Comparison of ENCODE assay signal across 9 cellular contexts in genomic region chr20:4369798-4370124, GRCh38.
DNase-seq lines count a peak whose midpoint lies in the region; ATAC-seq and TF ChIP-seq lines count a peak whose summit lies in the region.
"Had no signal": no experiment of that assay in that cellular context is flagged by ENCODE, and none has a peak within 500 bp of the region (broad histone marks: within the 10 kb centered on the region; RNA-seq: fewer than 3 reads in every experiment).

No MANE protein-coding gene starts in this region.

- H4K20me1 ChIP-seq in OCI-LY7 (ENCODE audit: insufficient read depth, low read length) (no peaks in the 10 kb centered on the region), hepatocyte (ENCODE audit: insufficient read depth, poor library complexity, severe bottlenecking) (no peaks in the 10 kb centered on the region)

- H3K4me3 ChIP-seq in OCI-LY7 (ENCODE audit: low read depth, low read length, poor library complexity, severe bottlenecking): no peak overlapping the region
- no peak overlapping the region for H3K4me3 ChIP-seq in hepatocyte

- H3K4me1 Mint-ChIP-seq in activated naive CD8-positive, alpha-beta T cell treated with anti-CD3 and anti-CD28 coated beads, Interleukin-2, amount 10 ng/mL, durations not matched to agents 7 days and 5 days: peaks cover 31% of the 10 kb centered on the region

- H2AFZ ChIP-seq in OCI-LY7 (ENCODE audit: low read length) (no peak overlapping the region), hepatocyte (no peak overlapping the region)

- H3K4me3 Mint-ChIP-seq in activated naive CD8-positive, alpha-beta T cell treated with anti-CD3 and anti-CD28 coated beads, Interleukin-2, amount 10 ng/mL, durations not matched to agents 7 days and 5 days: peak overlapping the region; percentile 49

- intact Hi-C loops in OCI-LY7 (cut with micrococcal nuclease; ENCODE audit: unreplicated experiment): no loop called here

- H3K9me2 ChIP-seq in OCI-LY7 (ENCODE audit: insufficient read depth, low read length): no peaks in the 10 kb centered on the region
- H3K9me2 ChIP-seq in hepatocyte (replicated peaks; ENCODE audit: insufficient read depth): no peaks in the 10 kb centered on the region

- DNase-seq in activated CD8-positive, alpha-beta memory T cell treated with anti-CD3 and anti-CD28 coated beads for 48 hours (ENCODE audit: low read depth in 2 of 3, low spot score in 2 of 3): peak in 2 of 3 experiments; percentile 6
- DNase-seq in activated CD8-positive, alpha-beta memory T cell treated with anti-CD3 and anti-CD28 coated beads for 24 hours: no peak
- DNase-seq in OCI-LY7 (ENCODE audit: low spot score): peak; percentile 12
- peak; percentile 40 for DNase-seq in activated naive CD8-positive, alpha-beta T cell treated with anti-CD3 and anti-CD28 coated beads, Interleukin-2, amount 10 ng/mL, durations not matched to agents 7 days and 5 days
- peak; percentile 59 for DNase-seq in stimulated activated naive CD8-positive, alpha-beta T cell treated with anti-CD3 and anti-CD28 coated beads, Interleukin-15, Interleukin-2, amounts not matched to agents 100 U/mL and 50 U/mL, for 24 hours
- no peak for DNase-seq in occipital lobe (lab: John Stamatoyannopoulos, UW)
- no peak for DNase-seq in NCI-H2227 (lab: John Stamatoyannopoulos, UW; ENCODE audit: unreplicated experiment)
- DNase-seq in hepatocyte (ENCODE audit: low spot score): no peak
- DNase-seq: NK-92 treated with Interleukin-12 subunit alpha and Interleukin-12 subunit beta, amount 100 ng/mL, for 24 hours had no signal

- no TSS peak for BruUV-seq in OCI-LY7 (replicated peaks; lab: Mats Ljungman, UMichigan)

- CTCF ChIA-PET in OCI-LY7 (lab: Charles Lee; ENCODE audit: unreplicated experiment): no interaction called here

- H3K9me3 ChIP-seq in OCI-LY7 (ENCODE audit: low read length): no peaks in the 10 kb centered on the region
- H3K9me3 ChIP-seq in hepatocyte (ENCODE audit: low read depth): no peaks in the 10 kb centered on the region

- POLR2A ChIA-PET in OCI-LY7 (lab: Charles Lee): interaction anchor here (1.2 kb wide), 1 partner anchor 13 kb away, joined by 4 read pairs; no protein-coding TSS in a partner anchor
- POLR2A ChIA-PET in activated naive CD8-positive, alpha-beta T cell treated with anti-CD3 and anti-CD28 coated beads, Interleukin-2, amount 10 ng/mL, durations not matched to agents 7 days and 5 days (lab: Charles Lee): no interaction called here

- H3K27me3 ChIP-seq in hepatocyte: no peaks in the 10 kb centered on the region

- H3K79me2 ChIP-seq in OCI-LY7 (ENCODE audit: insufficient read depth, low read depth, low read length) (no peaks in the 10 kb centered on the region), hepatocyte (no peaks in the 10 kb centered on the region)

- peak; percentile 96 for ATAC-seq in activated naive CD8-positive, alpha-beta T cell treated with anti-CD3 and anti-CD28 coated beads, Interleukin-2, amount 10 ng/mL, durations not matched to agents 7 days and 5 days (ENCODE audit: low read depth)
- peak; percentile 80 for ATAC-seq in stimulated activated naive CD8-positive, alpha-beta T cell treated with anti-CD3 and anti-CD28 coated beads, Interleukin-15, Interleukin-2, amounts not matched to agents 100 U/mL and 50 U/mL, for 24 hours

- H3K27me3 Mint-ChIP-seq in activated naive CD8-positive, alpha-beta T cell treated with anti-CD3 and anti-CD28 coated beads, Interleukin-2, amount 10 ng/mL, durations not matched to agents 7 days and 5 days: peaks cover 2% of the 10 kb centered on the region

- TF ChIP-seq CTCF in OCI-LY7 (conservative IDR thresholded peaks at IDR 0.05; ENCODE audit: low read length) (no peak), hepatocyte (IDR thresholded peaks at IDR 0.05; ENCODE audit: poor library complexity) (no peak)

- H3K36me3 ChIP-seq in OCI-LY7 (ENCODE audit: insufficient read depth, low read length) (no peaks in the 10 kb centered on the region), hepatocyte (replicated peaks; ENCODE audit: insufficient read depth, low read depth) (no peaks in the 10 kb centered on the region)

- no peak overlapping the region for H3K4me2 ChIP-seq in OCI-LY7 (ENCODE audit: low read length)
- no peak overlapping the region for H3K4me2 ChIP-seq in hepatocyte

- peaks cover 19% of the 10 kb centered on the region for H3K36me3 Mint-ChIP-seq in activated naive CD8-positive, alpha-beta T cell treated with anti-CD3 and anti-CD28 coated beads, Interleukin-2, amount 10 ng/mL, durations not matched to agents 7 days and 5 days

- 90% methylated on average over 6 of the region's 6 CpGs for WGBS in hepatocyte (ENCODE audit: low lambda C conversion rate, missing lambda C conversion rate)

- H3K27ac ChIP-seq in OCI-LY7 (ENCODE audit: low read depth, low read length, poor library complexity, severe bottlenecking) (no peak overlapping the region), hepatocyte (no peak overlapping the region)

- peaks cover 8% of the 10 kb centered on the region for H3K9me3 Mint-ChIP-seq in activated naive CD8-positive, alpha-beta T cell treated with anti-CD3 and anti-CD28 coated beads, Interleukin-2, amount 10 ng/mL, durations not matched to agents 7 days and 5 days

- peak overlapping the region; percentile 89 for H3K27ac Mint-ChIP-seq in activated naive CD8-positive, alpha-beta T cell treated with anti-CD3 and anti-CD28 coated beads, Interleukin-2, amount 10 ng/mL, durations not matched to agents 7 days and 5 days

- H3K4me1 ChIP-seq in OCI-LY7 (ENCODE audit: insufficient read depth, low read length, poor library complexity, severe bottlenecking) (no peaks in the 10 kb centered on the region), hepatocyte (ENCODE audit: insufficient read depth) (no peaks in the 10 kb centered on the region)

Comparison
In these comparisons a context has a peak if more than half of its experiments do, and no peak if none do; other contexts are left out.
1. DNase-seq: peak in activated CD8-positive, alpha-beta memory T cell treated with anti-CD3 and anti-CD28 coated beads for 48 hours (2 of 3), OCI-LY7 (single experiment), activated naive CD8-positive, alpha-beta T cell treated with anti-CD3 and anti-CD28 coated beads, Interleukin-2, amount 10 ng/mL, durations not matched to agents 7 days and 5 days (single experiment) and stimulated activated naive CD8-positive, alpha-beta T cell treated with anti-CD3 and anti-CD28 coated beads, Interleukin-15, Interleukin-2, amounts not matched to agents 100 U/mL and 50 U/mL, for 24 hours (single experiment); none in activated CD8-positive, alpha-beta memory T cell treated with anti-CD3 and anti-CD28 coated beads for 24 hours (single experiment), occipital lobe (single experiment), NCI-H2227 (single experiment) and hepatocyte (single experiment).